In the genomic region with DNA sequence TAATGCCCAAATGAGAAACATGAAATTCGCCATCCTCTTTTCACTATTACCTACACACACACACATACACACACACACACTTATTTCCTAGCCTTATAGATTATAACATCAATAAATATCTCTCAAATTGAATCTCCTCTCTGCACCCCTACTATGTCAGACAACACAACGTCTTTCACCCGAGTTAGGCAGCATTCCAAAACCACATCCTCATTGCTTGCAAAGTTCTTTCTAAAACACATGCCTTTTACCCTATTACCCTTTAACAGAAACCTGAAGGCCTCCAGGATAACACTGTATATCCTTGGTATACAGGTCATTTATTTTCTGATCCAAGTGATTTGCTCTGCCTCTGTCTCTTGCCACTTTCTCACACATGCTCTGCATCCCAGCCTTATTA, we compare ENCODE assay signal across 15 cellular contexts. TPM values are rescaled to one million over a fixed set of nuclear protein-coding genes. Genes with fewer than 3 reads are reported as not detected.
DNase-seq lines count a peak whose midpoint lies in the region; ATAC-seq and TF ChIP-seq lines count a peak whose summit lies in the region.
"Had no signal": no experiment of that assay in that cellular context is flagged by ENCODE, and none has a peak within 500 bp of the region (broad histone marks: within the 10 kb centered on the region; RNA-seq: fewer than 3 reads in every experiment).

No MANE protein-coding gene starts in this region.

- in situ Hi-C loops in astrocyte of the spinal cord (cut with HindIII; ENCODE audit: low sequenced_read_pairs), result no loop called here

- no peak for TF ChIP-seq CTCF in astrocyte of the spinal cord (IDR thresholded peaks at IDR 0.05; ENCODE audit: low read depth, low read length)

- DNase-seq in HT1080 (ENCODE audit: low read depth) (peak; percentile 73), RPMI8226 (peak; percentile 18), astrocyte of the spinal cord (ENCODE audit: low read depth, low spot score) (peak; percentile 29), iris pigment epithelial cell (ENCODE audit: low read depth) (peak; percentile 12), GDM1 (lab: John Stamatoyannopoulos, UW) (no peak), NCI-H82 treated with DMSO at 0.1 percent for 48 hours (lab: John Stamatoyannopoulos, UW; ENCODE audit: unreplicated experiment) (no peak)
- DNase-seq in stimulated activated naive CD8-positive, alpha-beta T cell treated with anti-CD3 and anti-CD28 coated beads, Interleukin-15, Interleukin-2, amounts not matched to agents 100 U/mL and 50 U/mL, for 24 hours, result no peak
- DNase-seq: ACHN; BE2C; CD4-positive, alpha-beta memory T cell; DND-41; NCI-H2029; NCI-H2171 treated with DMSO at 0.1 percent for 48 hours; NCI-H510A; SJCRH30 had no signal

- ATAC-seq in stimulated activated naive CD8-positive, alpha-beta T cell treated with anti-CD3 and anti-CD28 coated beads, Interleukin-15, Interleukin-2, amounts not matched to agents 100 U/mL and 50 U/mL, for 24 hours, result no peak

- H3K4me3 ChIP-seq in astrocyte of the spinal cord (ENCODE audit: low read depth, low read length), result no peak overlapping the region
- H3K4me3 ChIP-seq: SJCRH30 had no signal

RNA-seq across cellular contexts. Expression of a gene that starts 56.3 kb away (rescaled TPM):
- total RNA-seq in HT1080 (2014; rRNA removed; shearing (Covaris generic)), result 1.0 and 3.0 TPM in 2 replicates
- polyA plus RNA-seq in HT1080 (2015; cell fraction: cytosol; rRNA removed), result 0.67 and 0.84 TPM in 2 replicates
- polyA plus RNA-seq in HT1080 (2015; cell fraction: nucleus; rRNA removed), result 1.3 and 2.7 TPM in 2 replicates
- total RNA-seq: CD4-positive, alpha-beta memory T cell; SJCRH30 had no signal
- polyA plus RNA-seq: CD4-positive, alpha-beta memory T cell had no signal

Comparison
In these comparisons a context has a peak if more than half of its experiments do, and no peak if none do; other contexts are left out.
1. DNase-seq: peak in HT1080 (single experiment), RPMI8226 (single experiment), astrocyte of the spinal cord (single experiment) and iris pigment epithelial cell (single experiment); none in GDM1 (single experiment), stimulated activated naive CD8-positive, alpha-beta T cell treated with anti-CD3 and anti-CD28 coated beads, Interleukin-15, Interleukin-2, amounts not matched to agents 100 U/mL and 50 U/mL, for 24 hours (single experiment) and NCI-H82 treated with DMSO at 0.1 percent for 48 hours (single experiment).